Comparison of ENCODE assay signal across 1 cellular context in genomic region chr17:12625092-12625491, GRCh38.
TF ChIP-seq lines count a peak whose summit lies in the region.

No MANE protein-coding gene starts in this region.

TF ChIP-seq in A549, 52 proteins besides CTCF, POLR2A, EP300 and RAD21:
- TF ChIP-seq HOXB13 (CRISPR knock-in tag; IDR thresholded peaks at IDR 0.05; ENCODE audit: low read depth) (no peak), FOSB (CRISPR knock-in tag; IDR thresholded peaks at IDR 0.05) (no peak), CHD4 (IDR thresholded peaks at IDR 0.05; ENCODE audit: borderline replicate concordance) (no peak), ZNF302 (CRISPR knock-in tag; IDR thresholded peaks at IDR 0.05) (no peak)
